Comparison of ENCODE assay signal across 19 cellular contexts in the genomic region with DNA sequence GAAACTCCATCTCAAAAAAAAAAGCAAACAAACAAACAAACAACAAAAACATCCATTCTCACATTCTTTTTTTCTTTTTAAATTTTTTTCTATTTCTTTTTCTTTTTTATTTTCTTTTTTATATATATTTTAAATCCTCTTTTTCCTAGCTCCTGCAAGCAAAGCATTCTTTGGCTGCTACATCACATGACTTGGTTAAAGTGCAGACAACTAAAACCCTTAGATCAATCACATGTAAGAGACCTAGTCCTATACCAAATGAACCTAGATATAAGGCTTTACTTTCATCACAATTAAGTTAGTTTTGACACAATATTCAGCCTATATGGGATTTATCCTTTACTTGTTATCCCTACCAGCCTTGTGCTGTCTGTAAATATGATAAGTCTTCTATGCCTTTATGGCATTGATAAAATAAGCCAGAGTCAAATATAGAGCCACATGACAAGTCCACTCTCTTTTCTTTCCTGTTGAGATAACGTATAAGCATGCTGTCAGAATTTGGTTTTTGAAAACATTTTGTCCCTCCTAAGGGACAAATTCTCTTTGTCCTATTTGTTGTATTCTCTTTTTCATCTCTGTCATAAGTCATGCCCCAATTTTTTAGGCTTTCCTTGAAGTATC. TPM values are rescaled to one million over a fixed set of nuclear protein-coding genes. Genes with fewer than 3 reads are reported as not detected.
DNase-seq lines count a peak whose midpoint lies in the region; ATAC-seq and TF ChIP-seq lines count a peak whose summit lies in the region.
"Had no signal": no experiment of that assay in that cellular context is flagged by ENCODE, and none has a peak within 500 bp of the region (broad histone marks: within the 10 kb centered on the region; RNA-seq: fewer than 3 reads in every experiment).

No MANE protein-coding gene starts in this region.

- H3K27ac Mint-ChIP-seq in CD4-positive, CD25-positive, alpha-beta regulatory T cell = peak overlapping the region in 2 of 3 donors; percentile 2 to 5
- H3K27ac Mint-ChIP-seq in HFFc6 = peak overlapping the region; percentile 71
- H3K27ac Mint-ChIP-seq in activated T-helper 17 cell treated with anti-CD3 and anti-CD28 coated beads, Interleukin-2, amount 50 U/mL, for 72 hours = peak overlapping the region; percentile 77
- peak overlapping the region in 2 of 3 experiments; percentile 10 to 27 for H3K27ac Mint-ChIP-seq in nephron
- H3K27ac Mint-ChIP-seq: IgD-negative memory B cell had no signal

- peaks cover 26 to 66% (median 55%) of the 10 kb centered on the region in 4 donors for H3K4me1 Mint-ChIP-seq in CD4-positive, CD25-positive, alpha-beta regulatory T cell
- H3K4me1 Mint-ChIP-seq in HFFc6 (ENCODE audit: low read depth) (peaks cover 54% of the 10 kb centered on the region), nephron (peaks cover 4% of the 10 kb centered on the region)
- H3K4me1 Mint-ChIP-seq in activated T-helper 17 cell treated with anti-CD3 and anti-CD28 coated beads, Interleukin-2, amount 50 U/mL, for 72 hours = peaks cover 24% of the 10 kb centered on the region

- H3K4me3 Mint-ChIP-seq in CD4-positive, CD25-positive, alpha-beta regulatory T cell = no peak overlapping the region
- no peak overlapping the region for H3K4me3 Mint-ChIP-seq in HFFc6
- no peak overlapping the region for H3K4me3 Mint-ChIP-seq in activated T-helper 17 cell treated with anti-CD3 and anti-CD28 coated beads, Interleukin-2, amount 50 U/mL, for 72 hours
- no peak overlapping the region for H3K4me3 Mint-ChIP-seq in nephron
- H3K4me3 Mint-ChIP-seq: CD4-positive, alpha-beta memory T cell; IgD-negative memory B cell had no signal

- peaks cover 33% of the 10 kb centered on the region for H3K36me3 Mint-ChIP-seq in CD4-positive, CD25-positive, alpha-beta regulatory T cell
- H3K36me3 Mint-ChIP-seq in HFFc6 (ENCODE audit: low read depth) (peaks cover 23% of the 10 kb centered on the region), nephron (ENCODE audit: low read depth) (peaks cover 63% of the 10 kb centered on the region)
- peaks cover 81% of the 10 kb centered on the region for H3K36me3 Mint-ChIP-seq in activated T-helper 17 cell treated with anti-CD3 and anti-CD28 coated beads, Interleukin-2, amount 50 U/mL, for 72 hours (ENCODE audit: low read depth)

- ATAC-seq in CD4-positive, CD25-positive, alpha-beta regulatory T cell (ENCODE audit: low read depth in 2 of 2) = no peak
- ATAC-seq in activated T-helper 17 cell treated with anti-CD3 and anti-CD28 coated beads, Interleukin-2, amount 50 U/mL, for 72 hours (replicated peaks) = no peak
- no peak for ATAC-seq in GM18519 (IDR thresholded peaks at IDR 0.05; ENCODE audit: low FRiP score, unreplicated experiment)
- ATAC-seq: A549, Right ventricle myocardium inferior had no signal

- no peak overlapping the region for H3K27ac ChIP-seq in CD4-positive, CD25-positive, alpha-beta regulatory T cell (ENCODE audit: insufficient read depth, low read length, poor library complexity, severe bottlenecking)
- H3K27ac ChIP-seq: A549, SK-N-MC had no signal

- H3K9me3 ChIP-seq in CD4-positive, CD25-positive, alpha-beta regulatory T cell (ENCODE audit: control insufficient read depth in 2 of 2, low read length in 2 of 2) = no peaks in the 10 kb centered on the region
- H3K9me3 ChIP-seq: A549 had no signal

- DNase-seq in CD4-positive, CD25-positive, alpha-beta regulatory T cell = no peak
- DNase-seq in HFFc6 (no peak), nucleus accumbens (lab: John Stamatoyannopoulos, UW) (no peak), NCI-H2107 treated with DMSO at 0.1 percent for 48 hours (lab: John Stamatoyannopoulos, UW; ENCODE audit: unreplicated experiment) (no peak), UCSD-AML1 (lab: John Stamatoyannopoulos, UW; ENCODE audit: unreplicated experiment) (no peak)
- DNase-seq: CD4-positive, alpha-beta memory T cell; DMS79; Kasumi-1; MM.1S; NCI-H1092 treated with DMSO at 0.1 percent for 48 hours; NCI-H2081 treated with DMSO at 0.1 percent for 48 hours; NK-92 treated with Interleukin-12 subunit alpha and Interleukin-12 subunit beta, amount 100 ng/mL, for 24 hours had no signal

- H3K27me3 ChIP-seq in CD4-positive, CD25-positive, alpha-beta regulatory T cell (ENCODE audit: control insufficient read depth, insufficient read depth, low read length) = no peaks in the 10 kb centered on the region

- H3K9me3 Mint-ChIP-seq in CD4-positive, CD25-positive, alpha-beta regulatory T cell = no peaks in the 10 kb centered on the region
- no peaks in the 10 kb centered on the region for H3K9me3 Mint-ChIP-seq in HFFc6
- H3K9me3 Mint-ChIP-seq in activated T-helper 17 cell treated with anti-CD3 and anti-CD28 coated beads, Interleukin-2, amount 50 U/mL, for 72 hours = no peaks in the 10 kb centered on the region
- no peaks in the 10 kb centered on the region for H3K9me3 Mint-ChIP-seq in nephron
- H3K9me3 Mint-ChIP-seq: CD4-positive, alpha-beta memory T cell; IgD-negative memory B cell had no signal

- no peaks in the 10 kb centered on the region for H3K27me3 Mint-ChIP-seq in CD4-positive, CD25-positive, alpha-beta regulatory T cell
- no peaks in the 10 kb centered on the region for H3K27me3 Mint-ChIP-seq in HFFc6 (ENCODE audit: insufficient read depth)
- no peaks in the 10 kb centered on the region for H3K27me3 Mint-ChIP-seq in activated T-helper 17 cell treated with anti-CD3 and anti-CD28 coated beads, Interleukin-2, amount 50 U/mL, for 72 hours
- no peaks in the 10 kb centered on the region for H3K27me3 Mint-ChIP-seq in nephron (ENCODE audit: low read depth)
- H3K27me3 Mint-ChIP-seq: CD4-positive, alpha-beta memory T cell; IgD-negative memory B cell had no signal

- no peaks in the 10 kb centered on the region for H3K4me1 ChIP-seq in CD4-positive, CD25-positive, alpha-beta regulatory T cell (ENCODE audit: control insufficient read depth, insufficient read depth, low read length, poor library complexity, severe bottlenecking)

- peaks cover 10% of the 10 kb centered on the region for H3K36me3 ChIP-seq in CD4-positive, CD25-positive, alpha-beta regulatory T cell (ENCODE audit: control insufficient read depth, insufficient read depth, low read length)

- no peak overlapping the region for H3K4me3 ChIP-seq in CD4-positive, CD25-positive, alpha-beta regulatory T cell (ENCODE audit: low read depth, low read length)
- H3K4me3 ChIP-seq: A549, SK-N-MC had no signal

- TF ChIP-seq CTCF in HFFc6 (IDR thresholded peaks at IDR 0.05) (no peak), nephron (IDR thresholded peaks at IDR 0.05; ENCODE audit: unreplicated experiment in 3 of 3) (no peak)

RNA-seq across cellular contexts. Expression of a gene that starts 11.3 kb away (rescaled TPM):
- 48.2 TPM for total RNA-seq in CD4-positive, CD25-positive, alpha-beta regulatory T cell
- polyA plus RNA-seq in CD4-positive, CD25-positive, alpha-beta regulatory T cell = 10 to 100 TPM; 15.9 to 18.7 (median 17.3) TPM
- 10 to 100 TPM; 24.6 to 30.1 (median 26.8) TPM for total RNA-seq in HFFc6 (2021; fragmentation: NEBNext Ultra II Directional; extraction: Animal tissue kit (Norgen Biotek cat#: 25700))
- 10 to 100 TPM; 33.3 to 37.4 TPM for total RNA-seq in activated T-helper 17 cell treated with anti-CD3 and anti-CD28 coated beads, Interleukin-2, amount 50 U/mL, for 72 hours

RNA-seq across cellular contexts. Expression of a gene that starts 38.9 kb away (rescaled TPM):
- total RNA-seq in CD4-positive, CD25-positive, alpha-beta regulatory T cell = 30.0 TPM
- 10 to 100 TPM; 11.4 to 18.1 (median 14.2) TPM for polyA plus RNA-seq in CD4-positive, CD25-positive, alpha-beta regulatory T cell
- total RNA-seq in HFFc6 (2021; fragmentation: NEBNext Ultra II Directional; extraction: Animal tissue kit (Norgen Biotek cat#: 25700)) = 10 to 100 TPM in 4 of 6 experiments, 1 to 10 TPM in 2; 8.2 to 12.1 (median 11.2) TPM
- 10 to 100 TPM; 15.7 to 21.4 TPM for total RNA-seq in activated T-helper 17 cell treated with anti-CD3 and anti-CD28 coated beads, Interleukin-2, amount 50 U/mL, for 72 hours

Comparison
In these comparisons a context has a peak if more than half of its experiments do, and no peak if none do; other contexts are left out.
1. H3K27ac Mint-ChIP-seq: peak in every context shown above with its lines; median percentile 77 in activated T-helper 17 cell treated with anti-CD3 and anti-CD28 coated beads, Interleukin-2, amount 50 U/mL, for 72 hours; 71 in HFFc6; 18 in nephron; 4 in CD4-positive, CD25-positive, alpha-beta regulatory T cell.